ENCODE assay signal across 19 cellular contexts in the genomic region with DNA sequence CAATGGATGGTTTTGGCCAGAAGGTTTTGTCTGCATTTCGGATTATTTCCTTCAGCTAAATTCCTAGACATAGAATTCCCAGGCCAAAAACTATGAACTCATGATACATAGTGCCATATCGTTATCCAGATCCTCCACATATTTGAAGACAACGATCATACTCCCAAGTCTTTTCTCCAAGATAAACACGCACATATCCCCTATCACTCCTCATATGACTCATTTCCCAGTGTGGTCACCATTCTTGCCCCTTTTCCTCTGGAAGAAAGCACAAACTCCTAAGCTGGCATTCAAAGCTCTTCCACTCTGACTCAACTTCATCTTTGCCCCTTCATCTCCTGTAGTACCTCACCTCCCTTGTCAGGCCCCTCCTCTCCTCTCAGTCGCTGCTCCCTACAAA.
DNase-seq lines count a peak whose midpoint lies in the region; TF ChIP-seq lines count a peak whose summit lies in the region.
"Had no signal": no experiment of that assay in that cellular context is flagged by ENCODE, and none has a peak within 500 bp of the region (broad histone marks: within the 10 kb centered on the region; RNA-seq: fewer than 3 reads in every experiment).

No MANE protein-coding gene starts in this region.

- DNase-seq in MCF 10A (ENCODE audit: unreplicated experiment) (peak; percentile 40), breast epithelium (ENCODE audit: low spot score in 2 of 2) (no peak), adipocyte (ENCODE audit: low read depth) (peak; percentile 61), glomerular endothelial cell (ENCODE audit: extremely low read depth, low read depth, low spot score) (peak; percentile 66), globus pallidus (ENCODE audit: low spot score) (no peak), Ammon's horn (ENCODE audit: low spot score) (no peak), NCI-H1105 treated with DMSO at 0.1 percent for 48 hours (lab: John Stamatoyannopoulos, UW) (no peak)
- DNase-seq in activated CD8-positive, alpha-beta memory T cell treated with anti-CD3 and anti-CD28 coated beads, Interleukin-2, amount 50 U/mL, for 4 hours: no peak
- DNase-seq: activated CD8-positive, alpha-beta T cell treated with anti-CD3 and anti-CD28 coated beads for 36 hours; activated gamma-delta T cell; H9; MM.1S; NCI-H2107; NK-92 treated with Interleukin-12 subunit alpha and Interleukin-12 subunit beta, amount 100 ng/mL, for 24 hours; sigmoid colon; stimulated activated naive CD4-positive, alpha-beta T cell treated with Interleukin-2 at 50 U/mL for 16 hours had no signal

- POLR2A ChIA-PET in MCF 10A (lab: Yijun Ruan, JAX): interaction anchor here (0.5 kb wide), 1 partner anchor 40 kb away, joined by 4 read pairs; no protein-coding TSS in a partner anchor

- no peak for TF ChIP-seq POLR2A in breast epithelium (IDR thresholded peaks at IDR 0.05)

- H3K27me3 ChIP-seq in breast epithelium: no peaks in the 10 kb centered on the region
- no peaks in the 10 kb centered on the region for H3K27me3 ChIP-seq in adipocyte (replicated peaks; ENCODE audit: control insufficient read depth, insufficient read depth, low read length)
- H3K27me3 ChIP-seq: cardiac muscle cell, sigmoid colon had no signal

- H3K9me3 ChIP-seq in breast epithelium (no peaks in the 10 kb centered on the region), adipocyte (ENCODE audit: control insufficient read depth, low read length) (no peaks in the 10 kb centered on the region)
- H3K9me3 ChIP-seq: sigmoid colon had no signal

- H3K9me3 Mint-ChIP-seq in MCF 10A (ENCODE audit: unreplicated experiment): no peaks in the 10 kb centered on the region
- H3K9me3 Mint-ChIP-seq: activated CD8-positive, alpha-beta T cell treated with anti-CD3 and anti-CD28 coated beads for 36 hours; H9; nephron had no signal

- no peak for TF ChIP-seq CTCF in MCF 10A (IDR thresholded peaks at IDR 0.05; ENCODE audit: unreplicated experiment)
- no peak for TF ChIP-seq CTCF in breast epithelium (IDR thresholded peaks at IDR 0.05)

- H3K4me1 ChIP-seq in breast epithelium: no peaks in the 10 kb centered on the region
- H3K4me1 ChIP-seq in adipocyte (ENCODE audit: control insufficient read depth, insufficient read depth, low read length): peaks cover 24% of the 10 kb centered on the region

- H3K27me3 Mint-ChIP-seq in MCF 10A (ENCODE audit: insufficient read depth, unreplicated experiment): no peaks in the 10 kb centered on the region

- intact Hi-C loops in MCF 10A (cut with micrococcal nuclease): no loop called here
- intact Hi-C loops in breast epithelium (cut with DNase I; ENCODE audit: low total_unique reads): no loop called here

- CTCF ChIA-PET in MCF 10A (lab: Yijun Ruan, JAX): no interaction called here

- H3K9ac ChIP-seq in adipocyte (ENCODE audit: low read length): no peak overlapping the region

- BruUV-seq in MCF 10A (replicated peaks; lab: Mats Ljungman, UMichigan): no TSS peak

- H3K36me3 ChIP-seq in breast epithelium: no peaks in the 10 kb centered on the region
- no peaks in the 10 kb centered on the region for H3K36me3 ChIP-seq in adipocyte (ENCODE audit: control insufficient read depth, insufficient read depth, low read length, severe bottlenecking)
- H3K36me3 ChIP-seq: cardiac muscle cell, sigmoid colon had no signal

- H3K36me3 Mint-ChIP-seq in MCF 10A (ENCODE audit: insufficient read depth, unreplicated experiment): no peaks in the 10 kb centered on the region

- H3K27ac Mint-ChIP-seq in MCF 10A (ENCODE audit: low read depth, unreplicated experiment): no peak overlapping the region
- H3K27ac Mint-ChIP-seq: activated CD8-positive, alpha-beta T cell treated with anti-CD3 and anti-CD28 coated beads for 36 hours; H9; nephron had no signal

- H3K4me3 Mint-ChIP-seq in MCF 10A (ENCODE audit: unreplicated experiment): no peak overlapping the region
- H3K4me3 Mint-ChIP-seq: activated CD8-positive, alpha-beta T cell treated with anti-CD3 and anti-CD28 coated beads for 36 hours; H9; nephron had no signal

- H3K4me3 ChIP-seq in breast epithelium: no peak overlapping the region
- no peak overlapping the region for H3K4me3 ChIP-seq in adipocyte (ENCODE audit: low read length)
- H3K4me3 ChIP-seq: cardiac muscle cell, sigmoid colon had no signal

- no peaks in the 10 kb centered on the region for H3K4me1 Mint-ChIP-seq in MCF 10A (ENCODE audit: insufficient read depth, unreplicated experiment)
- H3K4me1 Mint-ChIP-seq: H9 had no signal

- no peak overlapping the region for H3K27ac ChIP-seq in breast epithelium
- H3K27ac ChIP-seq: 22Rv1, cardiac muscle cell, sigmoid colon had no signal

Comparison
In these comparisons a context has a peak if more than half of its experiments do, and no peak if none do; other contexts are left out.
1. DNase-seq: peak in MCF 10A (single experiment), adipocyte (single experiment) and glomerular endothelial cell (single experiment); none in breast epithelium (0 of 2), globus pallidus (single experiment), activated CD8-positive, alpha-beta memory T cell treated with anti-CD3 and anti-CD28 coated beads, Interleukin-2, amount 50 U/mL, for 4 hours (single experiment), Ammon's horn (single experiment) and NCI-H1105 treated with DMSO at 0.1 percent for 48 hours (single experiment).